In genomic region chr20:40668449-40669228, GRCh38 we compare ENCODE assay signal across 21 cellular contexts. TPM values are rescaled to one million over a fixed set of nuclear protein-coding genes. Genes with fewer than 3 reads are reported as not detected.
DNase-seq lines count a peak whose midpoint lies in the region; ATAC-seq and TF ChIP-seq lines count a peak whose summit lies in the region.
"Had no signal": no experiment of that assay in that cellular context is flagged by ENCODE, and none has a peak within 500 bp of the region (broad histone marks: within the 10 kb centered on the region; RNA-seq: fewer than 3 reads in every experiment).

No MANE protein-coding gene starts in this region.

- TF ChIP-seq CTCF in HEK293 (tag by site-specific recombination; IDR thresholded peaks at IDR 0.05) (no peak), RWPE2 (IDR thresholded peaks at IDR 0.05; ENCODE audit: poor library complexity, severe bottlenecking) (no peak), foreskin keratinocyte (conservative IDR thresholded peaks at IDR 0.05) (no peak), gastrocnemius medialis (IDR thresholded peaks at IDR 0.05 in 4 of 5, conservative IDR thresholded peaks at IDR 0.05 in 1 of 5) (no peak)
- no peak for TF ChIP-seq CTCF in CD8-positive, alpha-beta T cell (IDR thresholded peaks at IDR 0.05)

- H3K4me1 Mint-ChIP-seq in CD8-positive, alpha-beta T cell (ENCODE audit: low read depth), result no peaks in the 10 kb centered on the region

- H3K9me3 ChIP-seq in HEK293 (ENCODE audit: control insufficient read depth, insufficient read depth, low read depth, low read length), result no peaks in the 10 kb centered on the region
- H3K9me3 ChIP-seq in RWPE2 (ENCODE audit: severe bottlenecking), result no peaks in the 10 kb centered on the region
- H3K9me3 ChIP-seq in gastrocnemius medialis, result no peaks in the 10 kb centered on the region
- no peaks in the 10 kb centered on the region for H3K9me3 ChIP-seq in CD8-positive, alpha-beta T cell (ENCODE audit: low read length)
- H3K9me3 ChIP-seq: BLaER1 treated with 17β-estradiol and CSF1 and Interleukin-3, amounts not matched to agents 10 nM and 100 nM; body of pancreas; esophagus muscularis mucosa; HAP-1; transverse colon had no signal

- no peaks in the 10 kb centered on the region for H3K36me3 ChIP-seq in HEK293 (ENCODE audit: control insufficient read depth in 2 of 2, insufficient read depth in 1 of 2, low read length in 2 of 2)
- no peaks in the 10 kb centered on the region for H3K36me3 ChIP-seq in RWPE2 (ENCODE audit: low read depth)
- H3K36me3 ChIP-seq in gastrocnemius medialis, result no peaks in the 10 kb centered on the region
- no peaks in the 10 kb centered on the region for H3K36me3 ChIP-seq in CD8-positive, alpha-beta T cell (ENCODE audit: insufficient read depth, low read length)
- H3K36me3 ChIP-seq: BLaER1 treated with 17β-estradiol and CSF1 and Interleukin-3, amounts not matched to agents 10 nM and 100 nM; esophagus muscularis mucosa; HAP-1; transverse colon; WERI-Rb-1 had no signal

- DNase-seq in RWPE2 (ENCODE audit: low spot score) (peak; percentile 78), foreskin keratinocyte (peak in 1 of 2 donors; percentile 46), gastrocnemius medialis (peak; percentile 56 to 67), MV-4-11 (lab: John Stamatoyannopoulos, UW) (no peak)
- DNase-seq in CD8-positive, alpha-beta T cell, result no peak
- DNase-seq: activated CD4-positive, alpha-beta memory T cell treated with anti-CD3 and anti-CD28 coated beads for 36 hours; activated T-cell treated with anti-CD3 and anti-CD28 coated beads, Interleukin-2, amount 50 U/mL, for 72 hours; dorsolateral prefrontal cortex; glutamatergic neuron; NCI-H2081 treated with DMSO at 0.1 percent for 48 hours; PC-9; stimulated activated naive CD4-positive, alpha-beta T cell treated with Interleukin-2 at 50 U/mL for 16 hours; transverse colon; WERI-Rb-1 had no signal

- CTCF ChIA-PET in HEK293 (lab: Yijun Ruan, JAX), result interaction anchor here (0.6 kb wide), 1 partner anchor 1184 kb away, joined by 3 read pairs; no protein-coding TSS in a partner anchor
- CTCF ChIA-PET in CD8-positive, alpha-beta T cell (lab: Charles Lee), result no interaction called here

- H3K27me3 ChIP-seq in RWPE2 (ENCODE audit: insufficient read depth, poor library complexity, severe bottlenecking) (no peaks in the 10 kb centered on the region), foreskin keratinocyte (peaks cover 2% of the 10 kb centered on the region), gastrocnemius medialis (no peaks in the 10 kb centered on the region)
- H3K27me3 ChIP-seq in CD8-positive, alpha-beta T cell (ENCODE audit: insufficient read depth, low read length), result no peaks in the 10 kb centered on the region
- H3K27me3 ChIP-seq: BLaER1 treated with 17β-estradiol and CSF1 and Interleukin-3, amounts not matched to agents 10 nM and 100 nM; body of pancreas; transverse colon had no signal

- H3K4me3 ChIP-seq in HEK293 (ENCODE audit: low read depth, low read length) (no peak overlapping the region), RWPE2 (ENCODE audit: severe bottlenecking) (no peak overlapping the region), gastrocnemius medialis (no peak overlapping the region)
- no peak overlapping the region for H3K4me3 ChIP-seq in CD8-positive, alpha-beta T cell (ENCODE audit: low read depth, low read length)
- H3K4me3 ChIP-seq: BLaER1 treated with 17β-estradiol and CSF1 and Interleukin-3, amounts not matched to agents 10 nM and 100 nM; body of pancreas; dorsolateral prefrontal cortex; esophagus muscularis mucosa; HAP-1; PC-9; transverse colon had no signal

- intact Hi-C loops in gastrocnemius medialis (cut with DNase I; ENCODE audit: low total_unique reads), result no loop called here
- intact Hi-C loops in CD8-positive, alpha-beta T cell (cut with DNase I, micrococcal nuclease), result no loop called here

- H3K4me3 Mint-ChIP-seq in CD8-positive, alpha-beta T cell, result no peak overlapping the region
- H3K4me3 Mint-ChIP-seq: activated CD4-positive, alpha-beta memory T cell treated with anti-CD3 and anti-CD28 coated beads for 36 hours; activated naive CD8-positive, alpha-beta T cell; activated T-cell treated with anti-CD3 and anti-CD28 coated beads, Interleukin-2, amount 50 U/mL, for 72 hours had no signal

- H3K27ac Mint-ChIP-seq in CD8-positive, alpha-beta T cell, result no peak overlapping the region
- H3K27ac Mint-ChIP-seq: activated CD4-positive, alpha-beta memory T cell treated with anti-CD3 and anti-CD28 coated beads for 36 hours; activated naive CD8-positive, alpha-beta T cell; activated T-cell treated with anti-CD3 and anti-CD28 coated beads, Interleukin-2, amount 50 U/mL, for 72 hours had no signal

- ATAC-seq in RWPE2 (ENCODE audit: low read depth) (peak; percentile 86), foreskin keratinocyte (peak; percentile 72), gastrocnemius medialis (peak; percentile 82 to 92), GM19023 (IDR thresholded peaks at IDR 0.05; ENCODE audit: unreplicated experiment) (no peak)
- no peak for ATAC-seq in CD8-positive, alpha-beta T cell
- ATAC-seq: activated T-cell treated with anti-CD3 and anti-CD28 coated beads, Interleukin-2, amount 50 U/mL, for 72 hours; body of pancreas had no signal

- H3K27ac ChIP-seq in HEK293 (ENCODE audit: extremely low read depth, low read depth, low read length) (no peak overlapping the region), RWPE2 (ENCODE audit: poor library complexity, severe bottlenecking) (no peak overlapping the region), foreskin keratinocyte (no peak overlapping the region), gastrocnemius medialis (peak overlapping the region in 3 of 4 donors; percentile 3 to 40 (median 8))
- no peak overlapping the region for H3K27ac ChIP-seq in CD8-positive, alpha-beta T cell (ENCODE audit: low read depth, low read length)
- H3K27ac ChIP-seq: BLaER1 treated with 17β-estradiol and CSF1 and Interleukin-3, amounts not matched to agents 10 nM and 100 nM; body of pancreas; dorsolateral prefrontal cortex; esophagus muscularis mucosa; PC-9; transverse colon; WERI-Rb-1 had no signal

- no peak for TF ChIP-seq POLR2A in gastrocnemius medialis (IDR thresholded peaks at IDR 0.05)

- H3K27me3 Mint-ChIP-seq in CD8-positive, alpha-beta T cell (ENCODE audit: low read depth), result peaks cover 13% of the 10 kb centered on the region

- no peaks in the 10 kb centered on the region for H3K36me3 Mint-ChIP-seq in CD8-positive, alpha-beta T cell
- H3K36me3 Mint-ChIP-seq: activated CD4-positive, alpha-beta memory T cell treated with anti-CD3 and anti-CD28 coated beads for 36 hours; activated naive CD8-positive, alpha-beta T cell had no signal

- no peaks in the 10 kb centered on the region for H3K4me1 ChIP-seq in HEK293 (ENCODE audit: control insufficient read depth, insufficient read depth, low read length)
- H3K4me1 ChIP-seq in RWPE2 (ENCODE audit: insufficient read depth, poor library complexity, severe bottlenecking), result peaks cover 7% of the 10 kb centered on the region
- no peaks in the 10 kb centered on the region for H3K4me1 ChIP-seq in foreskin keratinocyte
- H3K4me1 ChIP-seq in gastrocnemius medialis, result peaks cover 0 to 10% of the 10 kb centered on the region in 2 donors
- H3K4me1 ChIP-seq in CD8-positive, alpha-beta T cell (ENCODE audit: insufficient read depth, low read length), result no peaks in the 10 kb centered on the region
- H3K4me1 ChIP-seq: BLaER1 treated with 17β-estradiol and CSF1 and Interleukin-3, amounts not matched to agents 10 nM and 100 nM; esophagus muscularis mucosa; HAP-1; transverse colon had no signal

- in situ Hi-C loops in gastrocnemius medialis (cut with MboI; ENCODE audit: low sequenced_read_pairs in 4 of 4), result no loop called here

- no peaks in the 10 kb centered on the region for H3K9me3 Mint-ChIP-seq in CD8-positive, alpha-beta T cell
- H3K9me3 Mint-ChIP-seq: activated CD4-positive, alpha-beta memory T cell treated with anti-CD3 and anti-CD28 coated beads for 36 hours; activated T-cell treated with anti-CD3 and anti-CD28 coated beads, Interleukin-2, amount 50 U/mL, for 72 hours had no signal

- POLR2A ChIA-PET in HEK293 (lab: Yijun Ruan, JAX), result interaction anchor here (1.6 kb wide), 1 partner anchor 21 kb away, joined by 13 read pairs; the partner anchor contains the start of gene MAFB
- POLR2A ChIA-PET in CD8-positive, alpha-beta T cell (lab: Charles Lee), result no interaction called here

TF ChIP-seq in HEK293, 187 proteins besides CTCF, POLR2A, EP300 and RAD21 (continues in another document):
- TF ChIP-seq ZXDB (tag by site-specific recombination; IDR thresholded peaks at IDR 0.05) (0 out of 2 replicates have a peak, but pooled peaks have one; percentile 23), ZNF48 (tag by site-specific recombination; IDR thresholded peaks at IDR 0.05) (no peak), ZNF366 (tag by site-specific recombination; conservative IDR thresholded peaks at IDR 0.05) (0 out of 2 replicates have a peak, but pooled peaks have one; percentile 32), GLIS1 (tag by site-specific recombination; IDR thresholded peaks at IDR 0.05) (peak; percentile 91), ZNF654 (tag by site-specific recombination; IDR thresholded peaks at IDR 0.05; ENCODE audit: low read depth) (no peak), ZNF629 (tag by site-specific recombination; IDR thresholded peaks at IDR 0.05) (peak; percentile 70; the same call in 1 of the 2 replicates), ZNF221 (tag by site-specific recombination; IDR thresholded peaks at IDR 0.05; ENCODE audit: borderline replicate concordance) (no peak), HIC1 (tag by site-specific recombination; IDR thresholded peaks at IDR 0.05) (peak; percentile 72), ZIC2 (tag by site-specific recombination; IDR thresholded peaks at IDR 0.05) (peak; percentile 77), ZNF707 (tag by site-specific recombination; IDR thresholded peaks at IDR 0.05) (no peak), MYNN (tag by site-specific recombination; IDR thresholded peaks at IDR 0.05; ENCODE audit: borderline replicate concordance) (no peak)

RNA-seq across cellular contexts. Expression of gene MAFB, which starts 20.4 kb away (rescaled TPM):
- total RNA-seq in foreskin keratinocyte, result 0.18 and 0.34 TPM in 2 replicates
- 0.07 and 0.12 TPM in 2 replicates for polyA plus RNA-seq in foreskin keratinocyte
- 10 to 100 TPM; 15.4 to 24.9 (median 18.6) TPM for total RNA-seq in gastrocnemius medialis
- total RNA-seq in CD8-positive, alpha-beta T cell, result under 1 TPM; 0.44 to 0.62 TPM
- total RNA-seq: activated CD4-positive, alpha-beta memory T cell treated with anti-CD3 and anti-CD28 coated beads for 36 hours; PC-9 had no signal

Comparison
In these comparisons a context has a peak if more than half of its experiments do, and no peak if none do; other contexts are left out.
1. H3K27ac ChIP-seq: peak in gastrocnemius medialis (3 of 4); none in HEK293 (single experiment), RWPE2 (single experiment), foreskin keratinocyte (single experiment) and CD8-positive, alpha-beta T cell (single experiment).
2. ATAC-seq: peak in RWPE2 (single experiment), foreskin keratinocyte (single experiment) and gastrocnemius medialis (2 of 2); none in GM19023 (single experiment) and CD8-positive, alpha-beta T cell (single experiment).
3. DNase-seq: peak in RWPE2 (single experiment) and gastrocnemius medialis (2 of 2); none in MV-4-11 (single experiment) and CD8-positive, alpha-beta T cell (0 of 7).
4. RNA of gene MAFB, which starts 20.4 kb away (total RNA-seq): 15.4 to 24.9 TPM in gastrocnemius medialis; 0.44 to 0.62 TPM in CD8-positive, alpha-beta T cell and 0.18 to 0.34 TPM in foreskin keratinocyte; every median in the first group is over 10 times any median in the second.